ENCODE assay signal across 1 cellular context in genomic region chr16:67909056-67909742, GRCh38.
TF ChIP-seq lines count a peak whose summit lies in the region.

No MANE protein-coding gene starts in this region.

TF ChIP-seq in HepG2, 621 proteins besides CTCF, POLR2A, EP300 and RAD21 (continued from another document):
- TF ChIP-seq THAP7 (CRISPR knock-in tag; IDR thresholded peaks at IDR 0.05) (no peak), ZNF136 (CRISPR knock-in tag; IDR thresholded peaks at IDR 0.05; ENCODE audit: low read depth) (no peak), FOXK1 (CRISPR knock-in tag; IDR thresholded peaks at IDR 0.05; ENCODE audit: borderline replicate concordance, low read depth) (no peak), ZNF883 (CRISPR knock-in tag; IDR thresholded peaks at IDR 0.05; ENCODE audit: not compliant biosample characterization) (no peak), ZSCAN31 (CRISPR knock-in tag; IDR thresholded peaks at IDR 0.05; ENCODE audit: low read depth) (no peak), ZFP36L2 (CRISPR knock-in tag; IDR thresholded peaks at IDR 0.05) (no peak)
